Comparison of ENCODE assay signal across 2 cellular contexts in the genomic region with DNA sequence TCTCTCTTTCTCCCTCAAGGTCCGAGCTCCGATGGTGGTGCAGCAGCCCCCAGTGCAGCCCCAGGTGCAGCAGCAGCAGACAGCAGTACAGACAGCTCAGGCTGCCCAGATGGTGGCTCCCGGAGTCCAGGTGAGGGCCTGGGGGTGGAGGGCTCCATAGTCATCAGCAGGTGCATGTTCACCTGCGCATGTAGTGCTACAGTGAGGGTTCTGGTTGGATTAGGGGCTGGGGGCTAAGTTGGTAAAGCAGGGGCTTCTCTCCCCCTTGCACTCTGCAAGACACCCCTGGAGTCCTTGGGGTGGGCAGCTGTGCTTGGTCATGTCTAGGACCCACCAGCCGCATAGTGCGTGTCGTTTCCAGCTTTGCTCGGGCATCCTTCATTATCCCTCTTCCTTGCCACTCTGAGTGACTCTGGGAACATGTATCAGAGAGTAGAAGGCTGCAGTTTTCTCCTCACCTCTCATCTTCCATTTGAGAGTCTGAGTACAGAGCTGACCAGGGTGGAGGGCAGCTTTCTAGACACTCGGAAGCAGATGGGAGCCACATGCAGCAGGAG.
TF ChIP-seq lines count a peak whose summit lies in the region.

No MANE protein-coding gene starts in this region.

TF ChIP-seq in SK-N-SH, 30 proteins besides CTCF, POLR2A, EP300 and RAD21:
- TF ChIP-seq, protein P1, sequence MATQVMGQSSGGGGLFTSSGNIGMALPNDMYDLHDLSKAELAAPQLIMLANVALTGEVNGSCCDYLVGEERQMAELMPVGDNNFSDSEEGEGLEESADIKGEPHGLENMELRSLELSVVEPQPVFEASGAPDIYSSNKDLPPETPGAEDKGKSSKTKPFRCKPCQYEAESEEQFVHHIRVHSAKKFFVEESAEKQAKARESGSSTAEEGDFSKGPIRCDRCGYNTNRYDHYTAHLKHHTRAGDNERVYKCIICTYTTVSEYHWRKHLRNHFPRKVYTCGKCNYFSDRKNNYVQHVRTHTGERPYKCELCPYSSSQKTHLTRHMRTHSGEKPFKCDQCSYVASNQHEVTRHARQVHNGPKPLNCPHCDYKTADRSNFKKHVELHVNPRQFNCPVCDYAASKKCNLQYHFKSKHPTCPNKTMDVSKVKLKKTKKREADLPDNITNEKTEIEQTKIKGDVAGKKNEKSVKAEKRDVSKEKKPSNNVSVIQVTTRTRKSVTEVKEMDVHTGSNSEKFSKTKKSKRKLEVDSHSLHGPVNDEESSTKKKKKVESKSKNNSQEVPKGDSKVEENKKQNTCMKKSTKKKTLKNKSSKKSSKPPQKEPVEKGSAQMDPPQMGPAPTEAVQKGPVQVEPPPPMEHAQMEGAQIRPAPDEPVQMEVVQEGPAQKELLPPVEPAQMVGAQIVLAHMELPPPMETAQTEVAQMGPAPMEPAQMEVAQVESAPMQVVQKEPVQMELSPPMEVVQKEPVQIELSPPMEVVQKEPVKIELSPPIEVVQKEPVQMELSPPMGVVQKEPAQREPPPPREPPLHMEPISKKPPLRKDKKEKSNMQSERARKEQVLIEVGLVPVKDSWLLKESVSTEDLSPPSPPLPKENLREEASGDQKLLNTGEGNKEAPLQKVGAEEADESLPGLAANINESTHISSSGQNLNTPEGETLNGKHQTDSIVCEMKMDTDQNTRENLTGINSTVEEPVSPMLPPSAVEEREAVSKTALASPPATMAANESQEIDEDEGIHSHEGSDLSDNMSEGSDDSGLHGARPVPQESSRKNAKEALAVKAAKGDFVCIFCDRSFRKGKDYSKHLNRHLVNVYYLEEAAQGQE (IDR thresholded peaks at IDR 0.05; ENCODE audit: low read depth, low read length), result no peak
- TF ChIP-seq, protein P2, sequence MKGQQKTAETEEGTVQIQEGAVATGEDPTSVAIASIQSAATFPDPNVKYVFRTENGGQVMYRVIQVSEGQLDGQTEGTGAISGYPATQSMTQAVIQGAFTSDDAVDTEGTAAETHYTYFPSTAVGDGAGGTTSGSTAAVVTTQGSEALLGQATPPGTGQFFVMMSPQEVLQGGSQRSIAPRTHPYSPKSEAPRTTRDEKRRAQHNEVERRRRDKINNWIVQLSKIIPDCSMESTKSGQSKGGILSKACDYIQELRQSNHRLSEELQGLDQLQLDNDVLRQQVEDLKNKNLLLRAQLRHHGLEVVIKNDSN (IDR thresholded peaks at IDR 0.05; ENCODE audit: borderline replicate concordance, low read depth), result no peak
- TF ChIP-seq, protein P3, sequence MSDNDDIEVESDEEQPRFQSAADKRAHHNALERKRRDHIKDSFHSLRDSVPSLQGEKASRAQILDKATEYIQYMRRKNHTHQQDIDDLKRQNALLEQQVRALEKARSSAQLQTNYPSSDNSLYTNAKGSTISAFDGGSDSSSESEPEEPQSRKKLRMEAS (IDR thresholded peaks at IDR 0.05; ENCODE audit: low read depth), result no peak
- TF ChIP-seq, protein P4, sequence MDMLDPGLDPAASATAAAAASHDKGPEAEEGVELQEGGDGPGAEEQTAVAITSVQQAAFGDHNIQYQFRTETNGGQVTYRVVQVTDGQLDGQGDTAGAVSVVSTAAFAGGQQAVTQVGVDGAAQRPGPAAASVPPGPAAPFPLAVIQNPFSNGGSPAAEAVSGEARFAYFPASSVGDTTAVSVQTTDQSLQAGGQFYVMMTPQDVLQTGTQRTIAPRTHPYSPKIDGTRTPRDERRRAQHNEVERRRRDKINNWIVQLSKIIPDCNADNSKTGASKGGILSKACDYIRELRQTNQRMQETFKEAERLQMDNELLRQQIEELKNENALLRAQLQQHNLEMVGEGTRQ (IDR thresholded peaks at IDR 0.05; ENCODE audit: borderline replicate concordance, low read depth, low read length), result no peak

TF ChIP-seq in SK-N-SH treated with all-trans-retinoic acid at 6 μM for 48 hours, 23 proteins besides CTCF, POLR2A, EP300 and RAD21 (continued from another document):
- TF ChIP-seq, protein P5, sequence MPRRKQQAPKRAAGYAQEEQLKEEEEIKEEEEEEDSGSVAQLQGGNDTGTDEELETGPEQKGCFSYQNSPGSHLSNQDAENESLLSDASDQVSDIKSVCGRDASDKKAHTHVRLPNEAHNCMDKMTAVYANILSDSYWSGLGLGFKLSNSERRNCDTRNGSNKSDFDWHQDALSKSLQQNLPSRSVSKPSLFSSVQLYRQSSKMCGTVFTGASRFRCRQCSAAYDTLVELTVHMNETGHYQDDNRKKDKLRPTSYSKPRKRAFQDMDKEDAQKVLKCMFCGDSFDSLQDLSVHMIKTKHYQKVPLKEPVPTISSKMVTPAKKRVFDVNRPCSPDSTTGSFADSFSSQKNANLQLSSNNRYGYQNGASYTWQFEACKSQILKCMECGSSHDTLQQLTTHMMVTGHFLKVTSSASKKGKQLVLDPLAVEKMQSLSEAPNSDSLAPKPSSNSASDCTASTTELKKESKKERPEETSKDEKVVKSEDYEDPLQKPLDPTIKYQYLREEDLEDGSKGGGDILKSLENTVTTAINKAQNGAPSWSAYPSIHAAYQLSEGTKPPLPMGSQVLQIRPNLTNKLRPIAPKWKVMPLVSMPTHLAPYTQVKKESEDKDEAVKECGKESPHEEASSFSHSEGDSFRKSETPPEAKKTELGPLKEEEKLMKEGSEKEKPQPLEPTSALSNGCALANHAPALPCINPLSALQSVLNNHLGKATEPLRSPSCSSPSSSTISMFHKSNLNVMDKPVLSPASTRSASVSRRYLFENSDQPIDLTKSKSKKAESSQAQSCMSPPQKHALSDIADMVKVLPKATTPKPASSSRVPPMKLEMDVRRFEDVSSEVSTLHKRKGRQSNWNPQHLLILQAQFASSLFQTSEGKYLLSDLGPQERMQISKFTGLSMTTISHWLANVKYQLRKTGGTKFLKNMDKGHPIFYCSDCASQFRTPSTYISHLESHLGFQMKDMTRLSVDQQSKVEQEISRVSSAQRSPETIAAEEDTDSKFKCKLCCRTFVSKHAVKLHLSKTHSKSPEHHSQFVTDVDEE (CRISPR knock-in tag; IDR thresholded peaks at IDR 0.05), result no peak
- TF ChIP-seq ARNTL (CRISPR knock-in tag; IDR thresholded peaks at IDR 0.05; ENCODE audit: borderline replicate concordance, low read depth) (no peak), OSR1 (CRISPR knock-in tag; IDR thresholded peaks at IDR 0.05) (no peak), ZFP30 (CRISPR knock-in tag; IDR thresholded peaks at IDR 0.05) (no peak), SNAI2 (CRISPR knock-in tag; IDR thresholded peaks at IDR 0.05) (no peak), ZC3H10 (CRISPR knock-in tag; IDR thresholded peaks at IDR 0.05) (no peak), ESRRG (CRISPR knock-in tag; IDR thresholded peaks at IDR 0.05) (no peak), ZNF70 (CRISPR knock-in tag; IDR thresholded peaks at IDR 0.05) (no peak), CSDC2 (CRISPR knock-in tag; IDR thresholded peaks at IDR 0.05) (no peak)
- TF ChIP-seq, protein P6, sequence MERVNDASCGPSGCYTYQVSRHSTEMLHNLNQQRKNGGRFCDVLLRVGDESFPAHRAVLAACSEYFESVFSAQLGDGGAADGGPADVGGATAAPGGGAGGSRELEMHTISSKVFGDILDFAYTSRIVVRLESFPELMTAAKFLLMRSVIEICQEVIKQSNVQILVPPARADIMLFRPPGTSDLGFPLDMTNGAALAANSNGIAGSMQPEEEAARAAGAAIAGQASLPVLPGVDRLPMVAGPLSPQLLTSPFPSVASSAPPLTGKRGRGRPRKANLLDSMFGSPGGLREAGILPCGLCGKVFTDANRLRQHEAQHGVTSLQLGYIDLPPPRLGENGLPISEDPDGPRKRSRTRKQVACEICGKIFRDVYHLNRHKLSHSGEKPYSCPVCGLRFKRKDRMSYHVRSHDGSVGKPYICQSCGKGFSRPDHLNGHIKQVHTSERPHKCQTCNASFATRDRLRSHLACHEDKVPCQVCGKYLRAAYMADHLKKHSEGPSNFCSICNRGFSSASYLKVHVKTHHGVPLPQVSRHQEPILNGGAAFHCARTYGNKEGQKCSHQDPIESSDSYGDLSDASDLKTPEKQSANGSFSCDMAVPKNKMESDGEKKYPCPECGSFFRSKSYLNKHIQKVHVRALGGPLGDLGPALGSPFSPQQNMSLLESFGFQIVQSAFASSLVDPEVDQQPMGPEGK (CRISPR knock-in tag; IDR thresholded peaks at IDR 0.05; ENCODE audit: borderline replicate concordance), result no peak
